In genomic region chr3:116051040-116051439, GRCh38 we compare ENCODE assay signal across 13 cellular contexts.
DNase-seq lines count a peak whose midpoint lies in the region; ATAC-seq and TF ChIP-seq lines count a peak whose summit lies in the region.
"Had no signal": no experiment of that assay in that cellular context is flagged by ENCODE, and none has a peak within 500 bp of the region (broad histone marks: within the 10 kb centered on the region; RNA-seq: fewer than 3 reads in every experiment).

No MANE protein-coding gene starts in this region.

- no peaks in the 10 kb centered on the region for H3K27me3 Mint-ChIP-seq in H9 (ENCODE audit: low read depth)

- no peaks in the 10 kb centered on the region for H3K9me3 Mint-ChIP-seq in H9
- H3K9me3 Mint-ChIP-seq: neural crest cell had no signal

- DNase-seq in medulla oblongata (ENCODE audit: extremely low spot score) (peak; percentile 20), DMS53 (lab: John Stamatoyannopoulos, UW) (no peak), testis (no peak), H9 (no peak)
- DNase-seq: activated naive CD4-positive, alpha-beta T cell treated with anti-CD3 and anti-CD28 coated beads, Interleukin-2, amount 50 U/mL, for 16 hours; heart right ventricle; sigmoid colon had no signal

- H2BK15ac ChIP-seq in H9 (ENCODE audit: low read depth, low read length) = no peak overlapping the region

- no peak overlapping the region for H2BK20ac ChIP-seq in H9 (ENCODE audit: low read depth, low read length, poor library complexity, severe bottlenecking)

- H3K36me3 ChIP-seq in testis (ENCODE audit: low read depth, missing control alignments) = no peaks in the 10 kb centered on the region
- H3K36me3 ChIP-seq: cardiac muscle cell, heart right ventricle, sigmoid colon had no signal

- TF ChIP-seq POLR2A in testis (IDR thresholded peaks at IDR 0.05) = no peak

- no peak overlapping the region for H2BK5ac ChIP-seq in H9 (ENCODE audit: insufficient read length, low read length)

- no peak overlapping the region for H2BK12ac ChIP-seq in H9 (ENCODE audit: insufficient read length, low read depth, low read length)

- no peak overlapping the region for H4K5ac ChIP-seq in H9 (ENCODE audit: insufficient read length, low read depth, low read length)

- no peak overlapping the region for H2AFZ ChIP-seq in H9 (ENCODE audit: low read length)

- H2AK5ac ChIP-seq in H9 (ENCODE audit: insufficient read length, low read length) = no peak overlapping the region

- WGBS in testis, 2 donors = 55 to 58% methylated on average over 4 of the region's 4 CpGs
- no CpG with 5 or more reads among the region's 4 CpGs for WGBS in H9 (ENCODE audit: extremely low coverage, insufficient read length, low lambda C conversion rate)

- no peak overlapping the region for H3K23ac ChIP-seq in H9 (ENCODE audit: insufficient read length, low read depth, low read length)

- no peak overlapping the region for H3K4me3 ChIP-seq in testis
- H3K4me3 ChIP-seq: cardiac muscle cell, heart right ventricle, sigmoid colon had no signal

- no peak overlapping the region for H3K4me3 Mint-ChIP-seq in H9
- H3K4me3 Mint-ChIP-seq: CD14-positive monocyte, neural crest cell had no signal

- TF ChIP-seq CTCF in testis (IDR thresholded peaks at IDR 0.05) (no peak), H9 (conservative IDR thresholded peaks at IDR 0.05) (no peak)

- no peak overlapping the region for H3K4ac ChIP-seq in H9 (ENCODE audit: low read depth, low read length)

- H3K9ac ChIP-seq in H9 (ENCODE audit: extremely low read depth, insufficient read length, low read length) = no peak overlapping the region

- H2BK120ac ChIP-seq in H9 (ENCODE audit: low read depth, low read length, poor library complexity, severe bottlenecking) = no peak overlapping the region

- H3K4me1 ChIP-seq in testis (no peaks in the 10 kb centered on the region), H9 (ENCODE audit: insufficient read depth, low read length) (no peaks in the 10 kb centered on the region)

- no peak overlapping the region for H3T11ph ChIP-seq in H9 (ENCODE audit: low read length)

- H3K36me3 Mint-ChIP-seq in H9 (ENCODE audit: insufficient read depth in 1 of 3, low read depth in 3 of 3) = no peaks in the 10 kb centered on the region
- H3K36me3 Mint-ChIP-seq: CD14-positive monocyte had no signal

- peaks cover 6 to 17% of the 10 kb centered on the region in 2 experiments; a peak in 3 of 4 replicates for H3K4me1 Mint-ChIP-seq in H9
- H3K4me1 Mint-ChIP-seq: CD14-positive monocyte had no signal

- H3K14ac ChIP-seq in H9 (ENCODE audit: insufficient read depth, low read length) = no peak overlapping the region

- intact Hi-C loops in testis (cut with DNase I; ENCODE audit: low total_unique reads) = no loop called here

- H3K27ac ChIP-seq in testis = no peak overlapping the region
- no peak overlapping the region for H3K27ac ChIP-seq in H9 (ENCODE audit: insufficient read length, low read depth, low read length)
- H3K27ac ChIP-seq: cardiac muscle cell, heart right ventricle, sigmoid colon had no signal

- no peaks in the 10 kb centered on the region for H3K79me1 ChIP-seq in H9 (ENCODE audit: insufficient read depth, low read depth, low read length, poor library complexity, severe bottlenecking)

- H4K91ac ChIP-seq in H9 (ENCODE audit: insufficient read length, low read depth, low read length) = no peak overlapping the region

- H3K9me3 ChIP-seq in testis (no peaks in the 10 kb centered on the region), H9 (ENCODE audit: control insufficient read depth, low read depth, low read length) (no peaks in the 10 kb centered on the region)
- H3K9me3 ChIP-seq: heart right ventricle, sigmoid colon had no signal

- H3K27ac Mint-ChIP-seq in H9 = no peak overlapping the region
- H3K27ac Mint-ChIP-seq: CD14-positive monocyte had no signal

- no peak overlapping the region for H3K56ac ChIP-seq in H9 (ENCODE audit: insufficient read length, low read depth, low read length)

- H3K4me2 ChIP-seq in H9 (ENCODE audit: insufficient read depth, insufficient read length, low read length) = no peak overlapping the region

- peak; percentile 61 for ATAC-seq in GM19023 (IDR thresholded peaks at IDR 0.05; ENCODE audit: unreplicated experiment)
- ATAC-seq in HG02571 (IDR thresholded peaks at IDR 0.05; ENCODE audit: unreplicated experiment) = peak; percentile 75
- ATAC-seq in HG03565 (IDR thresholded peaks at IDR 0.05; ENCODE audit: unreplicated experiment) = peak; percentile 75

- no peak overlapping the region for H4K8ac ChIP-seq in H9 (replicated peaks; ENCODE audit: insufficient read length, low read depth, low read length)

- H3K27me3 ChIP-seq in testis = no peaks in the 10 kb centered on the region
- H3K27me3 ChIP-seq in H9 (ENCODE audit: insufficient read depth, low read length) = no peaks in the 10 kb centered on the region
- H3K27me3 ChIP-seq: cardiac muscle cell, heart right ventricle, sigmoid colon had no signal

- no peaks in the 10 kb centered on the region for H3K23me2 ChIP-seq in H9 (ENCODE audit: insufficient read length, low read depth, low read length, poor library complexity, severe bottlenecking)

- H3K18ac ChIP-seq in H9 (ENCODE audit: insufficient read length, low read depth, low read length) = no peak overlapping the region

- no peaks in the 10 kb centered on the region for H4K20me1 ChIP-seq in H9 (ENCODE audit: control insufficient read depth, insufficient read depth, insufficient read length)

- H3K79me2 ChIP-seq in H9 (ENCODE audit: insufficient read depth, low read length) = no peaks in the 10 kb centered on the region
